In the genomic region with DNA sequence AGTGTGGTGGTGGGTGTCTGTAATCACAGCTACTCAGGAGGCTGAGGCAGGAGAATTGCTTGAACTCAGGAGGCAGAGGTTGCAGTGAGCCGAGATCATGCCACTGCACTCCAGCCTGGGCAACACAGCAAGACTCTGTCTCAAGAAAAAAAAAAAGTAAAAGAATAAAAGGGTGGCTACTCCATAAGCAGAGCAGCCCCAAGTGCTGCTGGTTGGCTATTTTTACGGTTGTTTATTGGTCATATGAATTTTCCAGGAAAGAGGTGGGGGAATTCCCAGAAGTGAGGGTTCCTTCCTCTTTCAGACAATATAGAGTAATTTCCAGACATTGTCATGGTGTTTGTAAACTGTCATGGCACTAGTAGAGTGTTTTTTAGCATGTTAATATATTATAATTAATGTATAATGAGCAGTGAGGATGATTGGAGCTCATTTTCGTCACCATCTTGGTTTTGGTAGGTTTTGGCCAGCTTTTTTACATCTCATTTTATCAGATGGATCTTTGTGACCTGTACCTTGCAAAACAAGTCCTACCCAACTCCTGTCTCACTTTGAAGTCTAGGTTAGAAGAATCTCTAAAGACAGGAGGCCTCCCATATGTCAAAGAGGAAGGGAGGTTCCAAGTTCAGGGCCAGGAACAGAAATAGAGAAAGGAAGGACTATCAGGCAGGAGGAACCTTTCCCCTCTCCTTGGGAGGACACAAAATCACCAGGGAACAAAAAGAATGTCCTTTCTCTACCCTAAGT, we compare ENCODE assay signal across 11 cellular contexts. TPM values are rescaled to one million over a fixed set of nuclear protein-coding genes. Genes with fewer than 3 reads are reported as not detected.
A peak's percentile ranks its signal among the peaks of the same experiment; 100 is the strongest.
DNase-seq lines count a peak whose midpoint lies in the region; ATAC-seq and TF ChIP-seq lines count a peak whose summit lies in the region.
"Had no signal": no experiment of that assay in that cellular context is flagged by ENCODE, and none has a peak within 500 bp of the region (broad histone marks: within the 10 kb centered on the region; RNA-seq: fewer than 3 reads in every experiment).

No MANE protein-coding gene starts in this region.

- no peak overlapping the region for H3K18ac ChIP-seq in mesenchymal stem cell (ENCODE audit: low read depth in 1 of 2, low read length in 2 of 2)

- H3K9ac ChIP-seq in mesenchymal stem cell (ENCODE audit: low read length), result no peak overlapping the region

- no peak overlapping the region for H4K91ac ChIP-seq in mesenchymal stem cell (ENCODE audit: low read length)

- no peak overlapping the region for H2AK5ac ChIP-seq in mesenchymal stem cell (ENCODE audit: low read length, severe bottlenecking)

- H3K27ac ChIP-seq in CD4-positive, alpha-beta T cell (ENCODE audit: low read depth, low read length), result no peak overlapping the region
- H3K27ac ChIP-seq in mesenchymal stem cell (ENCODE audit: low read length, poor library complexity, severe bottlenecking), result no peak overlapping the region
- H3K27ac ChIP-seq: foreskin keratinocyte had no signal

- H3K9me3 Mint-ChIP-seq in CD4-positive, alpha-beta T cell, result no peaks in the 10 kb centered on the region
- no peaks in the 10 kb centered on the region for H3K9me3 Mint-ChIP-seq in activated CD4-positive, alpha-beta memory T cell treated with anti-CD3 and anti-CD28 coated beads for 36 hours

- 88% methylated on average over 2 of the region's 3 CpGs for WGBS in mesenchymal stem cell

- ATAC-seq in CD4-positive, alpha-beta T cell (ENCODE audit: poor library complexity), result no peak

- H3K4me2 ChIP-seq in mesenchymal stem cell (ENCODE audit: low read length, poor library complexity, severe bottlenecking), result no peak overlapping the region

- no peak overlapping the region for H3K14ac ChIP-seq in mesenchymal stem cell (ENCODE audit: low read length in 2 of 2)

- no peaks in the 10 kb centered on the region for H3K36me3 Mint-ChIP-seq in CD4-positive, alpha-beta T cell (ENCODE audit: low read depth)
- H3K36me3 Mint-ChIP-seq in activated CD4-positive, alpha-beta memory T cell treated with anti-CD3 and anti-CD28 coated beads for 36 hours, result no peaks in the 10 kb centered on the region

- H2BK5ac ChIP-seq in mesenchymal stem cell (ENCODE audit: low read depth, low read length, poor library complexity, severe bottlenecking), result no peak overlapping the region

- peak overlapping the region; percentile 45 for H3K4me3 Mint-ChIP-seq in CD4-positive, alpha-beta T cell
- H3K4me3 Mint-ChIP-seq in activated CD4-positive, alpha-beta memory T cell treated with anti-CD3 and anti-CD28 coated beads for 36 hours, result peak overlapping the region; percentile 41

- H2BK12ac ChIP-seq in mesenchymal stem cell (ENCODE audit: low read length in 2 of 2), result no peak overlapping the region

- H3K4me1 ChIP-seq in mesenchymal stem cell (ENCODE audit: control insufficient read depth, insufficient read depth, low read depth, low read length), result peaks cover 19% of the 10 kb centered on the region

- no peak overlapping the region for H3K4me3 ChIP-seq in mesenchymal stem cell (ENCODE audit: insufficient read depth in 1 of 2, low read depth in 1 of 2, low read length in 2 of 2)
- no peak overlapping the region for H3K4me3 ChIP-seq in foreskin fibroblast (ENCODE audit: low read depth in 1 of 2, low read length in 2 of 2)

- POLR2A ChIA-PET in CD4-positive, alpha-beta T cell (lab: Charles Lee), result interaction anchor here (0.9 kb wide), 1 partner anchor 14 kb away, joined by 4 read pairs; no protein-coding TSS in a partner anchor
- POLR2A ChIA-PET in activated CD4-positive, alpha-beta memory T cell treated with anti-CD3 and anti-CD28 coated beads for 36 hours (lab: Charles Lee), result no interaction called here

- H3K23ac ChIP-seq in mesenchymal stem cell (ENCODE audit: low read length in 2 of 2), result no peak overlapping the region

- H3K4me1 Mint-ChIP-seq in CD4-positive, alpha-beta T cell (ENCODE audit: low read depth), result peaks cover 3% of the 10 kb centered on the region
- H3K4me1 Mint-ChIP-seq in activated CD4-positive, alpha-beta memory T cell treated with anti-CD3 and anti-CD28 coated beads for 36 hours (ENCODE audit: low read depth), result peaks cover 17% of the 10 kb centered on the region

- DNase-seq in CD4-positive, alpha-beta T cell, result no peak
- DNase-seq in GM20000 (ENCODE audit: low spot score), result peak; percentile 39
- no peak for DNase-seq in activated CD4-positive, alpha-beta memory T cell treated with anti-CD3 and anti-CD28 coated beads for 36 hours
- DNase-seq in mesenchymal stem cell, result peak; percentile 85
- DNase-seq in G401 (ENCODE audit: low spot score), result no peak
- no peak for DNase-seq in foreskin fibroblast
- no peak for DNase-seq in NK-92 treated with Interleukin-12 subunit alpha and Interleukin-12 subunit beta, amount 100 ng/mL, for 24 hours (lab: John Stamatoyannopoulos, UW)
- DNase-seq in DMS 273 treated with DMSO at 0.1 percent for 48 hours (lab: John Stamatoyannopoulos, UW), result no peak
- DNase-seq: foreskin keratinocyte, GDM1 had no signal

- intact Hi-C loops in CD4-positive, alpha-beta T cell (cut with DNase I, micrococcal nuclease), result loop anchor here (1.0 to 5.0 kb wide), 4 partner anchors 51 to 127 kb away; a partner anchor contains a TSS
- intact Hi-C loops in activated CD4-positive, alpha-beta memory T cell treated with anti-CD3 and anti-CD28 coated beads for 36 hours (cut with micrococcal nuclease), result loop anchor here (2.0 kb wide), 2 partner anchors 19 to 87 kb away; a partner anchor contains a TSS

- H3K27me3 ChIP-seq in CD4-positive, alpha-beta T cell (ENCODE audit: control insufficient read depth, insufficient read depth, low read length), result peaks cover 12% of the 10 kb centered on the region
- H3K27me3 ChIP-seq in mesenchymal stem cell (ENCODE audit: control insufficient read depth in 1 of 2, insufficient read depth in 1 of 2, low read length in 2 of 2), result no peaks in the 10 kb centered on the region
- H3K27me3 ChIP-seq: foreskin keratinocyte had no signal

- in situ Hi-C loops in G401 (cut with HindIII; ENCODE audit: low sequenced_read_pairs), result no loop called here

- H3K4ac ChIP-seq in mesenchymal stem cell (ENCODE audit: low read depth in 1 of 2, low read length in 2 of 2), result peak overlapping the region in 1 of 2 experiments; percentile 24

- no peak overlapping the region for H3K27ac Mint-ChIP-seq in CD4-positive, alpha-beta T cell
- H3K27ac Mint-ChIP-seq in activated CD4-positive, alpha-beta memory T cell treated with anti-CD3 and anti-CD28 coated beads for 36 hours, result no peak overlapping the region

- no peak overlapping the region for H2BK15ac ChIP-seq in mesenchymal stem cell (ENCODE audit: low read depth, poor library complexity, severe bottlenecking)

- no peak overlapping the region for H2AFZ ChIP-seq in mesenchymal stem cell (ENCODE audit: low read depth, low read length)

- no peak for TF ChIP-seq CTCF in CD4-positive, alpha-beta T cell (IDR thresholded peaks at IDR 0.05)
- TF ChIP-seq CTCF in GM20000 (IDR thresholded peaks at IDR 0.05; ENCODE audit: extremely low read depth, missing control alignments) (no peak), foreskin fibroblast (IDR thresholded peaks at IDR 0.05; ENCODE audit: low read depth, low read length) (no peak)

- CTCF ChIA-PET in CD4-positive, alpha-beta T cell (lab: Charles Lee), result interaction anchor here (1.0 to 2.5 kb wide), 18 partner anchors 10 to 158 kb away, joined by 3 to 13 read pairs (median 5); a partner anchor contains a TSS
- CTCF ChIA-PET in activated CD4-positive, alpha-beta memory T cell treated with anti-CD3 and anti-CD28 coated beads for 36 hours (lab: Charles Lee), result interaction anchor here (0.6 to 3.0 kb wide), 27 partner anchors 8 to 499 kb away, joined by 3 to 37 read pairs (median 5); a partner anchor contains a TSS

- peaks cover 7% of the 10 kb centered on the region for H3K79me1 ChIP-seq in mesenchymal stem cell (replicated peaks; ENCODE audit: low read length, poor library complexity, severe bottlenecking)

- no peak overlapping the region for H4K8ac ChIP-seq in mesenchymal stem cell (ENCODE audit: low read length)

- H3K27me3 Mint-ChIP-seq in CD4-positive, alpha-beta T cell, result peaks cover 30% of the 10 kb centered on the region
- H3K27me3 Mint-ChIP-seq in activated CD4-positive, alpha-beta memory T cell treated with anti-CD3 and anti-CD28 coated beads for 36 hours, result peaks cover 15% of the 10 kb centered on the region

- H2BK120ac ChIP-seq in mesenchymal stem cell (ENCODE audit: low read depth, low read length), result no peak overlapping the region

- no peaks in the 10 kb centered on the region for H3K36me3 ChIP-seq in mesenchymal stem cell (ENCODE audit: control insufficient read depth in 1 of 2, insufficient read depth in 2 of 2, low read depth in 1 of 2, low read length in 2 of 2)

- H3K9me3 ChIP-seq in CD4-positive, alpha-beta T cell (ENCODE audit: control insufficient read depth, low read length), result no peaks in the 10 kb centered on the region
- no peaks in the 10 kb centered on the region for H3K9me3 ChIP-seq in mesenchymal stem cell (ENCODE audit: control insufficient read depth, low read length)

RNA-seq across cellular contexts. Expression of a gene that starts 39.1 kb away (rescaled TPM):
- not detected for total RNA-seq in CD4-positive, alpha-beta T cell
- total RNA-seq in activated CD4-positive, alpha-beta memory T cell treated with anti-CD3 and anti-CD28 coated beads for 36 hours, result not detected
- not detected for polyA plus RNA-seq in mesenchymal stem cell (2013, experiment 1 of 2)
- not detected for polyA plus RNA-seq in mesenchymal stem cell (2013, experiment 2 of 2)
- not detected in 2 replicates for total RNA-seq in G401 (2014; rRNA removed; shearing (Covaris generic))
- total RNA-seq: foreskin keratinocyte; T-helper 2 cell treated with Interferon-gamma antibody and Interleukin-4, amounts not matched to agents 100 ng/mL and 5 ng/mL, for 36 hours had no signal
- polyA plus RNA-seq: foreskin keratinocyte had no signal

RNA-seq across cellular contexts. Expression of a gene that starts 53.2 kb away (rescaled TPM):
- total RNA-seq in CD4-positive, alpha-beta T cell, result 1 to 10 TPM; 4.8 to 4.9 TPM
- 10 to 100 TPM; 13.3 to 16.8 TPM for total RNA-seq in activated CD4-positive, alpha-beta memory T cell treated with anti-CD3 and anti-CD28 coated beads for 36 hours
- 51.3 TPM for polyA plus RNA-seq in mesenchymal stem cell (2013, experiment 1 of 2)
- 53.0 TPM for polyA plus RNA-seq in mesenchymal stem cell (2013, experiment 2 of 2)
- total RNA-seq in G401 (2014; rRNA removed; shearing (Covaris generic)), result 8.9 and 19.7 TPM in 2 replicates

Comparison
In these comparisons a context has a peak if more than half of its experiments do, and no peak if none do; other contexts are left out.
1. DNase-seq: peak in GM20000 (single experiment) and mesenchymal stem cell (single experiment); none in CD4-positive, alpha-beta T cell (0 of 10), activated CD4-positive, alpha-beta memory T cell treated with anti-CD3 and anti-CD28 coated beads for 36 hours (single experiment), G401 (single experiment), foreskin fibroblast (0 of 2), NK-92 treated with Interleukin-12 subunit alpha and Interleukin-12 subunit beta, amount 100 ng/mL, for 24 hours (single experiment) and DMS 273 treated with DMSO at 0.1 percent for 48 hours (single experiment).